ENCODE assay signal across 13 cellular contexts in genomic region chr5:124630767-124631704, GRCh38.
A peak's percentile ranks its signal among the peaks of the same experiment; 100 is the strongest.
DNase-seq lines count a peak whose midpoint lies in the region; ATAC-seq, FAIRE-seq and TF ChIP-seq lines count a peak whose summit lies in the region.
"Had no signal": no experiment of that assay in that cellular context is flagged by ENCODE, and none has a peak within 500 bp of the region (broad histone marks: within the 10 kb centered on the region; RNA-seq: fewer than 3 reads in every experiment).

No MANE protein-coding gene starts in this region.

- ATAC-seq in GM21515 (IDR thresholded peaks at IDR 0.05; ENCODE audit: unreplicated experiment) (peak; percentile 83), HG03196 (IDR thresholded peaks at IDR 0.05; ENCODE audit: unreplicated experiment) (peak; percentile 67)
- ATAC-seq: stimulated activated naive CD8-positive, alpha-beta T cell treated with anti-CD3 and anti-CD28 coated beads, Interleukin-15, Interleukin-2, amounts not matched to agents 100 U/mL and 50 U/mL, for 24 hours had no signal

- no peak for TF ChIP-seq CTCF in epithelial cell of esophagus (IDR thresholded peaks at IDR 0.05; ENCODE audit: insufficient read depth, low read depth, low read length, missing control alignments)

- H3K4me3 ChIP-seq in epithelial cell of esophagus (ENCODE audit: low read length) = no peak overlapping the region
- H3K4me3 ChIP-seq: BLaER1 treated with 17β-estradiol and CSF1 and Interleukin-3, amounts not matched to agents 10 nM and 100 nM; HAP-1 had no signal

- TF ChIP-seq POLR2A in GM12892 (IDR thresholded peaks at IDR 0.05; ENCODE audit: low read depth, low read length) = no peak

- peak; percentile 86 for FAIRE-seq in GM12892 (lab: Jason Lieb, UNC)

- DNase-seq in GM12892 (ENCODE audit: insufficient read length) (no peak), epithelial cell of esophagus (ENCODE audit: low read depth) (peak; percentile 51), HuH-7 (ENCODE audit: low spot score) (no peak), NCI-H526 (lab: John Stamatoyannopoulos, UW) (no peak), HT-29 (ENCODE audit: low spot score) (no peak), midbrain (lab: John Stamatoyannopoulos, UW) (no peak)
- DNase-seq: activated CD4-positive, alpha-beta T cell treated with anti-CD3 and anti-CD28 coated beads for 1 hour; hippocampal formation; stimulated activated naive CD8-positive, alpha-beta T cell treated with anti-CD3 and anti-CD28 coated beads, Interleukin-15, Interleukin-2, amounts not matched to agents 100 U/mL and 50 U/mL, for 24 hours had no signal
